In the genomic region with DNA sequence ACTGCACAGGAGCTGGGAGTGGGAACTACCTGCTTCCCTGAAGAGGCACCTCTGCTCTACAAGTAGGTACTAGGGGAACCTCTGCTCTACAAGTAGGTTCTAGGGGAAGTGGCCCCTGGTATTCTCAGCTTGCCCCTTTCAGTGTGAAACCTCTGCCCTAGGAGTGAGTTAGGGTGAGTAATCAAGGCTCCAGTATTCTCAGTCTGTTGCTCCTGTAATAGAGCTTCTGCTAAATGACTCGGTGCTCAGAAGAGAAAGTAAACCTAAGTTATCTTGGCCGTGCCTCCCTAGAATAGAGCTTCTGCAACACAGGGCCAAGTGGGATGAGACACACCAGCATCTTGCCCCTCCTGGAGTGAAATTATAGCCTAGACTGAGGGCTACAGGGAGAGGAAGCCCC, we compare ENCODE assay signal across 1 cellular context.
TF ChIP-seq lines count a peak whose summit lies in the region.

No MANE protein-coding gene starts in this region.

TF ChIP-seq in H1, 55 proteins besides CTCF, POLR2A, EP300 and RAD21:
- TF ChIP-seq ZNF274 (IDR thresholded peaks at IDR 0.05; ENCODE audit: borderline replicate concordance, extremely low read depth, low read length) (no peak), CHD1 (IDR thresholded peaks at IDR 0.05; ENCODE audit: low read depth, low read length) (no peak), RFX5 (IDR thresholded peaks at IDR 0.05; ENCODE audit: borderline replicate concordance, low read depth, low read length) (no peak), BACH1 (IDR thresholded peaks at IDR 0.05; ENCODE audit: low read length) (no peak), SIX5 (IDR thresholded peaks at IDR 0.05; ENCODE audit: low read depth, low read length) (no peak), KDM1A (IDR thresholded peaks at IDR 0.05; ENCODE audit: borderline replicate concordance, low read length) (no peak), ASH2L (IDR thresholded peaks at IDR 0.05; ENCODE audit: low read length) (no peak), NRF1 (IDR thresholded peaks at IDR 0.05; ENCODE audit: low read depth, low read length) (no peak), BRCA1 (IDR thresholded peaks at IDR 0.05; ENCODE audit: low read depth, low read length) (no peak), SRF (IDR thresholded peaks at IDR 0.05; ENCODE audit: low read depth, low read length) (no peak)
- TF ChIP-seq, protein P1, sequence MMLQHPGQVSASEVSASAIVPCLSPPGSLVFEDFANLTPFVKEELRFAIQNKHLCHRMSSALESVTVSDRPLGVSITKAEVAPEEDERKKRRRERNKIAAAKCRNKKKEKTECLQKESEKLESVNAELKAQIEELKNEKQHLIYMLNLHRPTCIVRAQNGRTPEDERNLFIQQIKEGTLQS (IDR thresholded peaks at IDR 0.05; ENCODE audit: insufficient read depth, low read depth, low read length) = no peak
